In the genomic region with DNA sequence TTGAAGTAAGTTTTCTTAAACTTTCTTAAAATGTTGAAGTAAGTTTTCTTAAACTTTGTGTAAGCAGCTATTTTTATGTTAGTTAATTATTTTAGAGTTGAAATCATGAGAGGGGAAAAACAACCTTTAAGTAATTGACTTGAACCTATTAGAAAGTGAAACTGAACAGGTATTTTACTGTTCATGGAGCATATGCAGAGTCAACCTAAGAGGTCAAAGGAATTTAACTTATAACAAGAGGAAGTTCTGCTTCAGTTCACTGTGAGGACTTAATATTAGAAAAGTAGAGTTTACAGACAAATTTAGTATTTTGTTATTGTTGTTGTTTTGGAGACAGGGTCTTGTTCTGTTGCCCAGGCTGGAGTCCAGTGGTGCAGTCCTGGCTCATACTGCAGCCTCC, we compare ENCODE assay signal across 22 cellular contexts. TPM values are rescaled to one million over a fixed set of nuclear protein-coding genes. Genes with fewer than 3 reads are reported as not detected.
DNase-seq lines count a peak whose midpoint lies in the region; ATAC-seq and TF ChIP-seq lines count a peak whose summit lies in the region.
"Had no signal": no experiment of that assay in that cellular context is flagged by ENCODE, and none has a peak within 500 bp of the region (broad histone marks: within the 10 kb centered on the region; RNA-seq: fewer than 3 reads in every experiment).

No MANE protein-coding gene starts in this region.

- no peak for DNase-seq in naive thymus-derived CD8-positive, alpha-beta T cell
- no peak for DNase-seq in activated CD4-positive, alpha-beta T cell treated with anti-CD3 and anti-CD28 coated beads, Interleukin-2, amount 50 U/mL, for 1 hour
- DNase-seq in SK-N-DZ (ENCODE audit: low spot score) (no peak), Peyer's patch (no peak)
- DNase-seq: activated CD4-positive, CD25-positive, alpha-beta regulatory T cell; activated effector memory CD4-positive, alpha-beta T cell treated with anti-CD3 and anti-CD28 coated beads, Interleukin-2, amount 50 U/mL, for 16 hours; caudate nucleus; lower lobe of right lung; MG63; NCI-H1930; NCI-H510A; SHP77 treated with DMSO at 0.1 percent for 48 hours; T-helper 2 cell; thyroid gland had no signal

- no peak for TF ChIP-seq POLR2A in Peyer's patch (IDR thresholded peaks at IDR 0.05)

- peaks cover 0 to 21% (median 0%) of the 10 kb centered on the region in 4 donors for H3K4me1 ChIP-seq in Peyer's patch

- peaks cover 0 to 10% (median 4%) of the 10 kb centered on the region in 9 donors for H3K9me3 Mint-ChIP-seq in naive thymus-derived CD8-positive, alpha-beta T cell

- H3K36me3 ChIP-seq in Peyer's patch, result no peaks in the 10 kb centered on the region
- H3K36me3 ChIP-seq: esophagus muscularis mucosa, lower lobe of right lung, MG63, thyroid gland had no signal

- no peaks in the 10 kb centered on the region for H3K27me3 Mint-ChIP-seq in naive thymus-derived CD8-positive, alpha-beta T cell

- peaks cover 0 to 5% (median 3%) of the 10 kb centered on the region in 3 donors for H3K36me3 Mint-ChIP-seq in naive thymus-derived CD8-positive, alpha-beta T cell

- no peak for TF ChIP-seq CTCF in Peyer's patch (IDR thresholded peaks at IDR 0.05)

- ATAC-seq in GM18867 (IDR thresholded peaks at IDR 0.05; ENCODE audit: unreplicated experiment) (peak; percentile 54), GM21619 (IDR thresholded peaks at IDR 0.05; ENCODE audit: unreplicated experiment) (peak; percentile 90), HG03354 (IDR thresholded peaks at IDR 0.05; ENCODE audit: poor library complexity, severe bottlenecking, unreplicated experiment) (peak; percentile 64), HG03025 (IDR thresholded peaks at IDR 0.05; ENCODE audit: low FRiP score, unreplicated experiment) (no peak)
- ATAC-seq in naive thymus-derived CD8-positive, alpha-beta T cell, result no peak
- ATAC-seq: HepG2, lower lobe of right lung had no signal

- H3K27me3 ChIP-seq in Peyer's patch, result no peaks in the 10 kb centered on the region
- H3K27me3 ChIP-seq: esophagus muscularis mucosa, MG63, thyroid gland had no signal

- H3K27ac ChIP-seq in Peyer's patch, result no peak overlapping the region
- H3K27ac ChIP-seq: esophagus muscularis mucosa, lower lobe of right lung, parathyroid adenoma, skin epidermis, thyroid gland had no signal

- H3K4me3 Mint-ChIP-seq in naive thymus-derived CD8-positive, alpha-beta T cell, result peak overlapping the region in 6 of 10 donors; percentile 14 to 47 (median 28)

- peaks cover 28 to 89% (median 75%) of the 10 kb centered on the region in 4 donors for H3K4me1 Mint-ChIP-seq in naive thymus-derived CD8-positive, alpha-beta T cell

- no peaks in the 10 kb centered on the region for H3K9me3 ChIP-seq in Peyer's patch
- H3K9me3 ChIP-seq: esophagus muscularis mucosa, lower lobe of right lung, MG63, thyroid gland had no signal

- POLR2A ChIA-PET in naive thymus-derived CD8-positive, alpha-beta T cell (lab: Charles Lee), result no interaction called here

- no peak overlapping the region for H3K4me3 ChIP-seq in Peyer's patch
- H3K4me3 ChIP-seq: esophagus muscularis mucosa, lower lobe of right lung, MG63, skin epidermis, thyroid gland had no signal

- H3K27ac Mint-ChIP-seq in naive thymus-derived CD8-positive, alpha-beta T cell, result peak overlapping the region in 1 of 10 donors; percentile 15

RNA-seq across cellular contexts. Expression of gene CDYL, which starts 38.0 kb away (rescaled TPM):
- 10 to 100 TPM; 47.8 to 49.3 TPM for total RNA-seq in naive thymus-derived CD8-positive, alpha-beta T cell
- polyA plus RNA-seq in naive thymus-derived CD8-positive, alpha-beta T cell, result 1 to 10 TPM; 5.6 to 6.1 (median 5.7) TPM
- polyA plus RNA-seq in SK-N-DZ (2014; cell fraction: cytosol; rRNA removed), result 12.8 and 18.9 TPM in 2 replicates
- 17.0 and 19.4 TPM in 2 replicates for polyA plus RNA-seq in SK-N-DZ (2014; cell fraction: nucleus; rRNA removed)
- total RNA-seq in Peyer's patch, result 10 to 100 TPM; 31.2 to 77.6 (median 35.2) TPM

Comparison
In these comparisons a context has a peak if more than half of its experiments do, and no peak if none do; other contexts are left out.
1. ATAC-seq: peak in GM18867 (single experiment), GM21619 (single experiment) and HG03354 (single experiment); none in naive thymus-derived CD8-positive, alpha-beta T cell (0 of 2) and HG03025 (single experiment).